33 cellular contexts compared by ENCODE assay signal in the genomic region with DNA sequence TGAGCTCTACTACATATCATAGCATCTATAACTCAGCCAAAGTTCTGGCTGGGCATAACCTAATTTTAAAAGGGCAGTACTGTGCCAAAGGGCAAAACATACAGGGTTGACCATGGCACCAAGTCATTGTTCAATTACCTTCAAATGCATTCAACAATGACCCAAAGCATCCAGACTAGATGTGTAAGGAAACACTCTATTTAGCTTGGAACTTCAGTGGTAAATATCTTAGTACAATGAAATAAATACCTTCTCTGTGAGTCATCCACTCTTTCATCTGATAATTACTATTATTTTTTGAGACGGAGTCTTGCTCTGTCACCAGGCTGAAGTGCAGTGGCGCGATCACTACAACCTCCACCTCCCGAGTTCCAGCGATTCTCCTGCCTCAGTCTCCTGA.
A peak's percentile ranks its signal among the peaks of the same experiment; 100 is the strongest.
DNase-seq lines count a peak whose midpoint lies in the region; FAIRE-seq and TF ChIP-seq lines count a peak whose summit lies in the region.
"Had no signal": no experiment of that assay in that cellular context is flagged by ENCODE, and none has a peak within 500 bp of the region (broad histone marks: within the 10 kb centered on the region; RNA-seq: fewer than 3 reads in every experiment).

No MANE protein-coding gene starts in this region.

- H3K27me3 ChIP-seq in astrocyte (ENCODE audit: insufficient read depth, low read length) (no peaks in the 10 kb centered on the region), uterus (no peaks in the 10 kb centered on the region)
- H3K27me3 ChIP-seq: breast epithelium, Peyer's patch, sigmoid colon, SJSA1, upper lobe of left lung had no signal

- no peak overlapping the region for H3K27ac ChIP-seq in astrocyte (ENCODE audit: low read depth, low read length)
- no peak overlapping the region for H3K27ac ChIP-seq in uterus
- H3K27ac ChIP-seq: breast epithelium, coronary artery, Peyer's patch, sigmoid colon, SJSA1, upper lobe of left lung had no signal

- FAIRE-seq in astrocyte (lab: Jason Lieb, UNC): no peak
- FAIRE-seq: frontal cortex, GM18507 had no signal

- H3K4me1 Mint-ChIP-seq in HFFc6 (ENCODE audit: low read depth) (peaks cover 27% of the 10 kb centered on the region), astrocyte (ENCODE audit: low read depth, unreplicated experiment) (peaks cover 3% of the 10 kb centered on the region)

- no peaks in the 10 kb centered on the region for H4K20me1 ChIP-seq in astrocyte (ENCODE audit: insufficient read depth, low read length)

- H3K27me3 Mint-ChIP-seq in HFFc6 (ENCODE audit: insufficient read depth) (no peaks in the 10 kb centered on the region; the same call in 1 of the 2 replicates), astrocyte (ENCODE audit: low read depth, unreplicated experiment) (no peaks in the 10 kb centered on the region)
- H3K27me3 Mint-ChIP-seq: activated T-cell treated with anti-CD3 and anti-CD28 coated beads, Interleukin-2, amount 50 U/mL, for 24 hours; effector memory CD8-positive, alpha-beta T cell; IgD-negative memory B cell; stimulated activated naive B cell treated with anti-CD40 and anti-IgM and Interleukin-4, amounts not matched to agents 10 μg/mL and 1 μg/mL and 100 μg/mL, for 72 hours; T-helper 17 cell had no signal

- no peak overlapping the region for H3K9ac ChIP-seq in astrocyte (ENCODE audit: low read length)

- H3K4me2 ChIP-seq in astrocyte (ENCODE audit: low read length): no peak overlapping the region

- H3K4me3 ChIP-seq in astrocyte (ENCODE audit: insufficient read depth, low read depth, low read length) (no peak overlapping the region), uterus (no peak overlapping the region)
- H3K4me3 ChIP-seq: breast epithelium, coronary artery, Peyer's patch, sigmoid colon, SJSA1, upper lobe of left lung had no signal

- H3K9me3 Mint-ChIP-seq in HFFc6: no peaks in the 10 kb centered on the region
- H3K9me3 Mint-ChIP-seq in astrocyte (ENCODE audit: unreplicated experiment): no peaks in the 10 kb centered on the region
- H3K9me3 Mint-ChIP-seq: activated T-cell treated with anti-CD3 and anti-CD28 coated beads, Interleukin-2, amount 50 U/mL, for 24 hours; effector memory CD8-positive, alpha-beta T cell; IgD-negative memory B cell; stimulated activated naive B cell treated with anti-CD40 and anti-IgM and Interleukin-4, amounts not matched to agents 10 μg/mL and 1 μg/mL and 100 μg/mL, for 72 hours had no signal

- no peak overlapping the region for H3K27ac Mint-ChIP-seq in HFFc6
- H3K27ac Mint-ChIP-seq in astrocyte (ENCODE audit: unreplicated experiment): no peak overlapping the region
- H3K27ac Mint-ChIP-seq: activated T-cell treated with anti-CD3 and anti-CD28 coated beads, Interleukin-2, amount 50 U/mL, for 24 hours; effector memory CD8-positive, alpha-beta T cell; IgD-negative memory B cell; stimulated activated naive B cell treated with anti-CD40 and anti-IgM and Interleukin-4, amounts not matched to agents 10 μg/mL and 1 μg/mL and 100 μg/mL, for 72 hours; T-helper 17 cell had no signal

- intact Hi-C loops in uterus (cut with DNase I; ENCODE audit: low total_unique reads): no loop called here

- H3K36me3 ChIP-seq in astrocyte (ENCODE audit: insufficient read depth, low read length) (no peaks in the 10 kb centered on the region), uterus (no peaks in the 10 kb centered on the region)
- H3K36me3 ChIP-seq: breast epithelium had no signal

- H3K4me1 ChIP-seq in astrocyte (ENCODE audit: insufficient read depth, low read length) (peaks cover 3% of the 10 kb centered on the region), uterus (no peaks in the 10 kb centered on the region)
- H3K4me1 ChIP-seq: breast epithelium, Peyer's patch, sigmoid colon, upper lobe of left lung had no signal

- H3K36me3 Mint-ChIP-seq in HFFc6 (ENCODE audit: low read depth) (peaks cover 26% of the 10 kb centered on the region), astrocyte (ENCODE audit: low read depth, unreplicated experiment) (peaks cover 7% of the 10 kb centered on the region)

- DNase-seq in EH (ENCODE audit: low read depth) (peak; percentile 44), HFFc6 (peak; percentile 9), astrocyte (ENCODE audit: low read depth) (peak; percentile 41), iris pigment epithelial cell (ENCODE audit: low read depth) (peak; percentile 51), uterus (no peak), hypothalamus (lab: John Stamatoyannopoulos, UW) (no peak), 8988T (no peak)
- no peak for DNase-seq in activated CD8-positive, alpha-beta memory T cell treated with anti-CD3 and anti-CD28 coated beads, Interleukin-2, amount 50 U/mL, for 48 hours
- DNase-seq: ACHN; activated CD4-positive, alpha-beta T cell treated with anti-CD3 and anti-CD28 coated beads for 48 hours; activated CD8-positive, alpha-beta memory T cell treated with anti-CD3 and anti-CD28 coated beads for 24 hours; activated gamma-delta T cell; activated T-cell treated with anti-CD3 and anti-CD28 coated beads, Interleukin-2, amount 50 U/mL, for 24 hours; C1 segment of cervical spinal cord; Calu3; DMS79 treated with DMSO at 0.1 percent for 48 hours; effector memory CD8-positive, alpha-beta T cell; mesendoderm; NCI-H1105; NCI-H187 treated with DMSO at 0.1 percent for 48 hours; NCI-H526 treated with DMSO at 0.1 percent for 48 hours; Peyer's patch; sigmoid colon; stimulated activated CD4-positive, alpha-beta T cell treated with anti-CD3 and anti-CD28 coated beads, Interleukin-15, amount 100 ng/mL, for 24 hours; stimulated activated naive B cell treated with anti-CD40 and anti-IgM and Interleukin-4, amounts not matched to agents 10 μg/mL and 1 μg/mL and 100 μg/mL, for 72 hours; T-helper 17 cell; upper lobe of left lung had no signal

- H3K4me3 Mint-ChIP-seq in HFFc6: no peak overlapping the region
- no peak overlapping the region for H3K4me3 Mint-ChIP-seq in astrocyte (ENCODE audit: unreplicated experiment)
- H3K4me3 Mint-ChIP-seq: activated T-cell treated with anti-CD3 and anti-CD28 coated beads, Interleukin-2, amount 50 U/mL, for 24 hours; effector memory CD8-positive, alpha-beta T cell; IgD-negative memory B cell; stimulated activated naive B cell treated with anti-CD40 and anti-IgM and Interleukin-4, amounts not matched to agents 10 μg/mL and 1 μg/mL and 100 μg/mL, for 72 hours; T-helper 17 cell had no signal

- no peak overlapping the region for H2AFZ ChIP-seq in astrocyte (ENCODE audit: low read depth, low read length)

- H3K9me3 ChIP-seq in astrocyte (ENCODE audit: insufficient read depth, low read depth, low read length) (no peaks in the 10 kb centered on the region), uterus (no peaks in the 10 kb centered on the region)
- H3K9me3 ChIP-seq: breast epithelium, Peyer's patch, sigmoid colon, SJSA1, upper lobe of left lung had no signal

- TF ChIP-seq CTCF in HFFc6 (IDR thresholded peaks at IDR 0.05) (no peak), astrocyte (IDR thresholded peaks at IDR 0.05; ENCODE audit: insufficient read depth, low read depth, low read length) (no peak), uterus (IDR thresholded peaks at IDR 0.05) (no peak)

- TF ChIP-seq POLR2A in uterus (IDR thresholded peaks at IDR 0.05): no peak

- H3K79me2 ChIP-seq in astrocyte (ENCODE audit: insufficient read depth, low read length): no peaks in the 10 kb centered on the region

Comparison
In these comparisons a context has a peak if more than half of its experiments do, and no peak if none do; other contexts are left out.
1. DNase-seq: peak in EH (single experiment), HFFc6 (single experiment), astrocyte (single experiment) and iris pigment epithelial cell (single experiment); none in uterus (0 of 2), hypothalamus (0 of 51), activated CD8-positive, alpha-beta memory T cell treated with anti-CD3 and anti-CD28 coated beads, Interleukin-2, amount 50 U/mL, for 48 hours (single experiment) and 8988T (single experiment).